8 cellular contexts compared by ENCODE assay signal in the genomic region with DNA sequence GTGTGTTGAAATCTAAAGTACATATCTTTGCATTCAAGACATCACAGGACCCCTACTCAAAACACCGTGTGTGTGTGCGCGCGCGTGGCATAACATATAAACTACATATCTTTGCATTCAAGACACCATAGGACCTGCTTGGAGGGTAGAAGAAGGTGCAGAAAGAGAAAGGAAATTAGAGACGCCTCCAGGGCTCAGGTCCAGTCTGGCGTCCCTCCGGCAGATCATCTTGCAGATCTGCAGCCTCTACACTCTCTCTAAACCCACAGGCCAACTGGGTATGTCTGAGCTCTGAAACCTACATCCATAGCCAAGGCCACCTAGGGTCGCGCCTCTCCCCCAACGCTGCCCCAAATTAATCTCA. TPM values are rescaled to one million over a fixed set of nuclear protein-coding genes. Genes with fewer than 3 reads are reported as not detected.
DNase-seq lines count a peak whose midpoint lies in the region; ATAC-seq and TF ChIP-seq lines count a peak whose summit lies in the region.

No MANE protein-coding gene starts in this region.

- H3K27me3 Mint-ChIP-seq in brain = peaks cover 10% of the 10 kb centered on the region
- H3K27me3 Mint-ChIP-seq in natural killer cell treated with Interleukin-12 subunit alpha and Interleukin-12 subunit beta and Interleukin-15 and Interleukin-18, amount 100 ng/mL, for 72 hours = peaks cover 0 to 5% of the 10 kb centered on the region in 2 donors

- no peak for TF ChIP-seq EP300 in Ishikawa (IDR thresholded peaks at IDR 0.05; ENCODE audit: borderline replicate concordance)

- H3K4me3 Mint-ChIP-seq in brain = peak overlapping the region; percentile 91 to 97 (median 92)
- peak overlapping the region; percentile 86 for H3K4me3 Mint-ChIP-seq in natural killer cell treated with Interleukin-12 subunit alpha and Interleukin-12 subunit beta and Interleukin-15 and Interleukin-18, amount 100 ng/mL, for 72 hours

- H3K36me3 Mint-ChIP-seq in brain = peaks cover 8% of the 10 kb centered on the region
- H3K36me3 Mint-ChIP-seq in natural killer cell treated with Interleukin-12 subunit alpha and Interleukin-12 subunit beta and Interleukin-15 and Interleukin-18, amount 100 ng/mL, for 72 hours = no peaks in the 10 kb centered on the region

- no peaks in the 10 kb centered on the region for H3K9me3 Mint-ChIP-seq in brain
- no peaks in the 10 kb centered on the region for H3K9me3 Mint-ChIP-seq in natural killer cell treated with Interleukin-12 subunit alpha and Interleukin-12 subunit beta and Interleukin-15 and Interleukin-18, amount 100 ng/mL, for 72 hours

- TF ChIP-seq CTCF in C4-2B (conservative IDR thresholded peaks at IDR 0.05) (no peak), brain (conservative IDR thresholded peaks at IDR 0.05) (no peak), colonic mucosa (IDR thresholded peaks at IDR 0.05) (no peak)

- no peak for DNase-seq in natural killer cell treated with Interleukin-12 subunit alpha and Interleukin-12 subunit beta and Interleukin-15 and Interleukin-18, amount 100 ng/mL, for 72 hours (ENCODE audit: low spot score)
- DNase-seq in colonic mucosa (no peak), HCEC 1CT (no peak), SKM-1 (lab: John Stamatoyannopoulos, UW; ENCODE audit: unreplicated experiment) (no peak)

- peak overlapping the region; percentile 74 for H3K27ac ChIP-seq in C4-2B
- H3K27ac ChIP-seq in colonic mucosa = no peak overlapping the region

- no peak for TF ChIP-seq RAD21 in Ishikawa (IDR thresholded peaks at IDR 0.05; ENCODE audit: low read depth)

- no peaks in the 10 kb centered on the region for H3K9me3 ChIP-seq in colonic mucosa

- H3K4me1 ChIP-seq in colonic mucosa = peaks cover 4% of the 10 kb centered on the region

- H3K9ac ChIP-seq in colonic mucosa (ENCODE audit: low read depth in 2 of 2, low read length in 2 of 2) = peak overlapping the region in 1 of 2 donors; percentile 68

- no peak overlapping the region for H3K4me3 ChIP-seq in colonic mucosa

- peaks cover 33% of the 10 kb centered on the region for H3K4me1 Mint-ChIP-seq in brain
- peaks cover 21 to 22% of the 10 kb centered on the region in 2 donors for H3K4me1 Mint-ChIP-seq in natural killer cell treated with Interleukin-12 subunit alpha and Interleukin-12 subunit beta and Interleukin-15 and Interleukin-18, amount 100 ng/mL, for 72 hours (ENCODE audit: low read depth in 2 of 2)

- intact Hi-C loops in colonic mucosa (cut with DNase I) = no loop called here

- H3K27me3 ChIP-seq in colonic mucosa = no peaks in the 10 kb centered on the region

- H3K36me3 ChIP-seq in colonic mucosa = no peaks in the 10 kb centered on the region

- ATAC-seq in natural killer cell treated with Interleukin-12 subunit alpha and Interleukin-12 subunit beta and Interleukin-15 and Interleukin-18, amount 100 ng/mL, for 72 hours = no peak
- ATAC-seq in HG02571 (IDR thresholded peaks at IDR 0.05; ENCODE audit: unreplicated experiment) = no peak

- H3K27ac Mint-ChIP-seq in brain = peak overlapping the region; percentile 97 to 100 (median 99)
- H3K27ac Mint-ChIP-seq in natural killer cell treated with Interleukin-12 subunit alpha and Interleukin-12 subunit beta and Interleukin-15 and Interleukin-18, amount 100 ng/mL, for 72 hours = peak overlapping the region; percentile 39 to 54

TF ChIP-seq in Ishikawa, 13 proteins besides CTCF, POLR2A, EP300 and RAD21:
- TF ChIP-seq TAF1 (IDR thresholded peaks at IDR 0.05; ENCODE audit: low read depth) = no peak
- no peak for TF ChIP-seq YY1 (IDR thresholded peaks at IDR 0.05; ENCODE audit: low read depth)
- TF ChIP-seq, protein P1, sequence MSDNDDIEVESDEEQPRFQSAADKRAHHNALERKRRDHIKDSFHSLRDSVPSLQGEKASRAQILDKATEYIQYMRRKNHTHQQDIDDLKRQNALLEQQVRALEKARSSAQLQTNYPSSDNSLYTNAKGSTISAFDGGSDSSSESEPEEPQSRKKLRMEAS (IDR thresholded peaks at IDR 0.05) = no peak
- TF ChIP-seq, protein P2, sequence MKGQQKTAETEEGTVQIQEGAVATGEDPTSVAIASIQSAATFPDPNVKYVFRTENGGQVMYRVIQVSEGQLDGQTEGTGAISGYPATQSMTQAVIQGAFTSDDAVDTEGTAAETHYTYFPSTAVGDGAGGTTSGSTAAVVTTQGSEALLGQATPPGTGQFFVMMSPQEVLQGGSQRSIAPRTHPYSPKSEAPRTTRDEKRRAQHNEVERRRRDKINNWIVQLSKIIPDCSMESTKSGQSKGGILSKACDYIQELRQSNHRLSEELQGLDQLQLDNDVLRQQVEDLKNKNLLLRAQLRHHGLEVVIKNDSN (IDR thresholded peaks at IDR 0.05) = no peak
- TF ChIP-seq FOXM1 (IDR thresholded peaks at IDR 0.05; ENCODE audit: borderline replicate concordance, low read depth) = peak; percentile 2; the same call in 1 of the 2 replicates
- TF ChIP-seq EGR1 (IDR thresholded peaks at IDR 0.05) = no peak
- TF ChIP-seq, protein P3, sequence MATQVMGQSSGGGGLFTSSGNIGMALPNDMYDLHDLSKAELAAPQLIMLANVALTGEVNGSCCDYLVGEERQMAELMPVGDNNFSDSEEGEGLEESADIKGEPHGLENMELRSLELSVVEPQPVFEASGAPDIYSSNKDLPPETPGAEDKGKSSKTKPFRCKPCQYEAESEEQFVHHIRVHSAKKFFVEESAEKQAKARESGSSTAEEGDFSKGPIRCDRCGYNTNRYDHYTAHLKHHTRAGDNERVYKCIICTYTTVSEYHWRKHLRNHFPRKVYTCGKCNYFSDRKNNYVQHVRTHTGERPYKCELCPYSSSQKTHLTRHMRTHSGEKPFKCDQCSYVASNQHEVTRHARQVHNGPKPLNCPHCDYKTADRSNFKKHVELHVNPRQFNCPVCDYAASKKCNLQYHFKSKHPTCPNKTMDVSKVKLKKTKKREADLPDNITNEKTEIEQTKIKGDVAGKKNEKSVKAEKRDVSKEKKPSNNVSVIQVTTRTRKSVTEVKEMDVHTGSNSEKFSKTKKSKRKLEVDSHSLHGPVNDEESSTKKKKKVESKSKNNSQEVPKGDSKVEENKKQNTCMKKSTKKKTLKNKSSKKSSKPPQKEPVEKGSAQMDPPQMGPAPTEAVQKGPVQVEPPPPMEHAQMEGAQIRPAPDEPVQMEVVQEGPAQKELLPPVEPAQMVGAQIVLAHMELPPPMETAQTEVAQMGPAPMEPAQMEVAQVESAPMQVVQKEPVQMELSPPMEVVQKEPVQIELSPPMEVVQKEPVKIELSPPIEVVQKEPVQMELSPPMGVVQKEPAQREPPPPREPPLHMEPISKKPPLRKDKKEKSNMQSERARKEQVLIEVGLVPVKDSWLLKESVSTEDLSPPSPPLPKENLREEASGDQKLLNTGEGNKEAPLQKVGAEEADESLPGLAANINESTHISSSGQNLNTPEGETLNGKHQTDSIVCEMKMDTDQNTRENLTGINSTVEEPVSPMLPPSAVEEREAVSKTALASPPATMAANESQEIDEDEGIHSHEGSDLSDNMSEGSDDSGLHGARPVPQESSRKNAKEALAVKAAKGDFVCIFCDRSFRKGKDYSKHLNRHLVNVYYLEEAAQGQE (IDR thresholded peaks at IDR 0.05; ENCODE audit: low read depth) = no peak

RNA-seq across cellular contexts. Expression of a gene that starts 0.7 kb away (rescaled TPM):
- polyA plus RNA-seq in brain (ENCODE audit: insufficient read depth, low read depth, low replicate concordance) = 216 TPM
- 10 to 100 TPM; 16.9 to 40.2 TPM for total RNA-seq in natural killer cell treated with Interleukin-12 subunit alpha and Interleukin-12 subunit beta and Interleukin-15 and Interleukin-18, amount 100 ng/mL, for 72 hours
- total RNA-seq in colonic mucosa = 10 to 100 TPM; 42.5 to 53.0 TPM

RNA-seq across cellular contexts. Expression of a gene that starts 1.2 kb away (rescaled TPM):
- 5.9 TPM for polyA plus RNA-seq in brain (ENCODE audit: insufficient read depth, low read depth, low replicate concordance)
- total RNA-seq in natural killer cell treated with Interleukin-12 subunit alpha and Interleukin-12 subunit beta and Interleukin-15 and Interleukin-18, amount 100 ng/mL, for 72 hours = 1 to 10 TPM in 1 of 2 donors, under 1 TPM in 1; 0.64 to 1.0 TPM
- 1 to 10 TPM in 1 of 2 donors, under 1 TPM in 1; 0.32 to 1.0 TPM for total RNA-seq in colonic mucosa

RNA-seq across cellular contexts. Expression of a gene that starts 10.0 kb away (rescaled TPM):
- 17.6 TPM for polyA plus RNA-seq in brain (ENCODE audit: insufficient read depth, low read depth, low replicate concordance)
- total RNA-seq in natural killer cell treated with Interleukin-12 subunit alpha and Interleukin-12 subunit beta and Interleukin-15 and Interleukin-18, amount 100 ng/mL, for 72 hours = 1 to 10 TPM; 1.4 to 1.6 TPM
- under 1 TPM; 0.24 to 0.94 TPM for total RNA-seq in colonic mucosa

RNA-seq across cellular contexts. Expression of a gene that starts 22.4 kb away (rescaled TPM):
- polyA plus RNA-seq in brain (ENCODE audit: insufficient read depth, low read depth, low replicate concordance) = 36.5 TPM
- 10 to 100 TPM; 12.1 to 20.1 TPM for total RNA-seq in natural killer cell treated with Interleukin-12 subunit alpha and Interleukin-12 subunit beta and Interleukin-15 and Interleukin-18, amount 100 ng/mL, for 72 hours
- total RNA-seq in colonic mucosa = 10 to 100 TPM; 13.4 to 16.5 TPM

RNA-seq across cellular contexts. Expression of a gene that starts 34.0 kb away (rescaled TPM):
- polyA plus RNA-seq in brain (ENCODE audit: insufficient read depth, low read depth, low replicate concordance) = 77.9 TPM
- 100 to 1,000 TPM; 110 to 115 TPM for total RNA-seq in natural killer cell treated with Interleukin-12 subunit alpha and Interleukin-12 subunit beta and Interleukin-15 and Interleukin-18, amount 100 ng/mL, for 72 hours
- 10 to 100 TPM; 47.8 to 54.6 TPM for total RNA-seq in colonic mucosa
